In genomic region chr2:86199834-86200177, GRCh38 we compare ENCODE assay signal across 8 cellular contexts. TPM values are rescaled to one million over a fixed set of nuclear protein-coding genes. Genes with fewer than 3 reads are reported as not detected.
DNase-seq lines count a peak whose midpoint lies in the region; ATAC-seq lines count a peak whose summit lies in the region.

No MANE protein-coding gene starts in this region.

- intact Hi-C loops in activated CD4-positive, alpha-beta T cell treated with anti-CD3 and anti-CD28 coated beads, Interleukin-2, amount 10 ng/mL, durations not matched to agents 24 days and 14 days (cut with micrococcal nuclease): loop anchor here (1.0 to 10.0 kb wide), 4 partner anchors 95 to 585 kb away; partner anchors contain the start of genes C2orf68, POLR1A and USP39

- H3K27ac Mint-ChIP-seq in activated CD4-positive, alpha-beta T cell treated with anti-CD3 and anti-CD28 coated beads, Interleukin-2, amount 10 ng/mL, durations not matched to agents 24 days and 14 days: peak overlapping the region; percentile 94
- peak overlapping the region; percentile 97 for H3K27ac Mint-ChIP-seq in activated naive CD8-positive, alpha-beta T cell treated with anti-CD3 and anti-CD28 coated beads, Interleukin-2, amount 50 U/mL, for 24 hours

- H3K4me3 Mint-ChIP-seq in activated CD4-positive, alpha-beta T cell treated with anti-CD3 and anti-CD28 coated beads, Interleukin-2, amount 10 ng/mL, durations not matched to agents 24 days and 14 days: peak overlapping the region; percentile 94
- peak overlapping the region; percentile 99 for H3K4me3 Mint-ChIP-seq in activated naive CD8-positive, alpha-beta T cell treated with anti-CD3 and anti-CD28 coated beads, Interleukin-2, amount 50 U/mL, for 24 hours

- peaks cover 27% of the 10 kb centered on the region for H3K4me1 Mint-ChIP-seq in activated CD4-positive, alpha-beta T cell treated with anti-CD3 and anti-CD28 coated beads, Interleukin-2, amount 10 ng/mL, durations not matched to agents 24 days and 14 days
- peaks cover 53% of the 10 kb centered on the region for H3K4me1 Mint-ChIP-seq in activated naive CD8-positive, alpha-beta T cell treated with anti-CD3 and anti-CD28 coated beads, Interleukin-2, amount 50 U/mL, for 24 hours

- H3K27me3 Mint-ChIP-seq in activated CD4-positive, alpha-beta T cell treated with anti-CD3 and anti-CD28 coated beads, Interleukin-2, amount 10 ng/mL, durations not matched to agents 24 days and 14 days: no peaks in the 10 kb centered on the region
- H3K27me3 Mint-ChIP-seq in activated naive CD8-positive, alpha-beta T cell treated with anti-CD3 and anti-CD28 coated beads, Interleukin-2, amount 50 U/mL, for 24 hours: no peaks in the 10 kb centered on the region

- peak overlapping the region; percentile 70 for H3K27ac ChIP-seq in temporal lobe (ENCODE audit: low read depth, low read length)

- peaks cover 8% of the 10 kb centered on the region for H3K36me3 Mint-ChIP-seq in activated CD4-positive, alpha-beta T cell treated with anti-CD3 and anti-CD28 coated beads, Interleukin-2, amount 10 ng/mL, durations not matched to agents 24 days and 14 days (ENCODE audit: low read depth)
- peaks cover 9% of the 10 kb centered on the region for H3K36me3 Mint-ChIP-seq in activated naive CD8-positive, alpha-beta T cell treated with anti-CD3 and anti-CD28 coated beads, Interleukin-2, amount 50 U/mL, for 24 hours (ENCODE audit: low read depth)

- ATAC-seq in activated naive CD8-positive, alpha-beta T cell treated with anti-CD3 and anti-CD28 coated beads, Interleukin-2, amount 50 U/mL, for 24 hours: no peak

- no peak for DNase-seq in activated CD4-positive, alpha-beta T cell treated with anti-CD3 and anti-CD28 coated beads, Interleukin-2, amount 10 ng/mL, durations not matched to agents 24 days and 14 days
- no peak for DNase-seq in activated CD4-positive, alpha-beta T cell treated with anti-CD3 and anti-CD28 coated beads for 48 hours
- DNase-seq in activated naive CD8-positive, alpha-beta T cell treated with anti-CD3 and anti-CD28 coated beads, Interleukin-2, amount 50 U/mL, for 24 hours: no peak
- DNase-seq in kidney tubule cell (ENCODE audit: low spot score) (peak; percentile 31), amniotic stem cell (lab: John Stamatoyannopoulos, UW) (no peak), islet precursor cell (no peak), NCI-H748 treated with DMSO at 0.1 percent for 48 hours (lab: John Stamatoyannopoulos, UW) (no peak)

- no peaks in the 10 kb centered on the region for H3K9me3 Mint-ChIP-seq in activated CD4-positive, alpha-beta T cell treated with anti-CD3 and anti-CD28 coated beads, Interleukin-2, amount 10 ng/mL, durations not matched to agents 24 days and 14 days
- H3K9me3 Mint-ChIP-seq in activated naive CD8-positive, alpha-beta T cell treated with anti-CD3 and anti-CD28 coated beads, Interleukin-2, amount 50 U/mL, for 24 hours: no peaks in the 10 kb centered on the region

RNA-seq across cellular contexts. Expression of gene MRPL35, which starts 0.5 kb away (rescaled TPM):
- 65.0 and 72.7 TPM in 2 replicates for total RNA-seq in activated CD4-positive, alpha-beta T cell treated with anti-CD3 and anti-CD28 coated beads, Interleukin-2, amount 10 ng/mL, durations not matched to agents 24 days and 14 days
- 36.6 TPM for total RNA-seq in temporal lobe

RNA-seq across cellular contexts. Expression of gene IMMT, which starts 4.5 kb away (rescaled TPM):
- 181 and 188 TPM in 2 replicates for total RNA-seq in activated CD4-positive, alpha-beta T cell treated with anti-CD3 and anti-CD28 coated beads, Interleukin-2, amount 10 ng/mL, durations not matched to agents 24 days and 14 days
- total RNA-seq in temporal lobe: 41.3 TPM
